13 cellular contexts compared by ENCODE assay signal in the genomic region with DNA sequence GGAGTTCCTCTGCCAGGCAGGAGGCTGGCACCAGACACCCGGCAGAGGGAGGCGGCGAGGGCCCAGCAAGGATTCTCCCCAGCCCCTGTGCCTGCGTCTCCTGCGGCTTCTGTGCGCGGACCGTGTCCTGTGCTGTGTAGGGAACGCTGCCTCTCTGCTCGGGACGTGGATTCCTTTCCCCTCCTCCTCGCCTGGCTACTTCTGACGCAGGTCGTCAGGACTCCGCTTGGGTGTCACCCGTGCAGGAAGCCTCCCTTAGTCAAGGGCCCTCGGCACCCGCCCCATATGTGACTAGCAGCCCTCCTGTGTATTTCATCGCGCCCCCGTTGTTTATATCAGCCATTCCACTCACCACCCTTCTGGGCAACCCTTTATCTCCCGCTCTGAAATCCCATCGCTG. TPM values are rescaled to one million over a fixed set of nuclear protein-coding genes. Genes with fewer than 3 reads are reported as not detected.
DNase-seq lines count a peak whose midpoint lies in the region; ATAC-seq and TF ChIP-seq lines count a peak whose summit lies in the region.
"Not testable (repeated sequence)": the region's sequence is repeated elsewhere in the genome, so short reads cannot be mapped to it uniquely, and the experiment has no call there.
"Had no signal": no experiment of that assay in that cellular context is flagged by ENCODE, and none has a peak within 500 bp of the region (broad histone marks: within the 10 kb centered on the region; RNA-seq: fewer than 3 reads in every experiment).

No MANE protein-coding gene starts in this region.

- H3K4me1 Mint-ChIP-seq in activated T-helper 1 cell treated with anti-CD3 and anti-CD28 coated beads, Interleukin-12 subunit alpha, Interleukin-12 subunit beta, Interleukin-2, Interleukin-4 antibody, amounts not matched to agents 30 ng/mL and 10 ng/mL and 1 ng/mL, durations not matched to agents 14 hours and 24 hours and 36 hours (ENCODE audit: low read depth); chondrocyte (ENCODE audit: low read depth); immature natural killer cell; natural killer cell treated with Interleukin-12 subunit alpha and Interleukin-12 subunit beta and Interleukin-15 and Interleukin-18, amount 100 ng/mL, for 72 hours (ENCODE audit: low read depth in 2 of 2); stimulated activated effector memory CD8-positive, alpha-beta T cell treated with anti-CD3 and anti-CD28 coated beads, Interleukin-12 subunit alpha, Interleukin-12 subunit beta, amount 100 ng/mL, for 72 hours: not testable (repeated sequence)

- H3K36me3 ChIP-seq in Panc1 (ENCODE audit: control insufficient read depth, insufficient read depth, low read length); upper lobe of right lung: not testable (repeated sequence)

- ATAC-seq in Panc1; natural killer cell treated with Interleukin-12 subunit alpha and Interleukin-12 subunit beta and Interleukin-15 and Interleukin-18, amount 100 ng/mL, for 72 hours; stimulated activated effector memory CD8-positive, alpha-beta T cell treated with anti-CD3 and anti-CD28 coated beads, Interleukin-12 subunit alpha, Interleukin-12 subunit beta, amount 100 ng/mL, for 72 hours; upper lobe of right lung: not testable (repeated sequence)

- TSS peak; percentile 61 for BruUV-seq in Panc1 (replicated peaks; lab: Mats Ljungman, UMichigan)

- H3K27me3 ChIP-seq in Panc1 (ENCODE audit: control insufficient read depth, insufficient read depth, low read length); upper lobe of right lung: not testable (repeated sequence)

- CTCF ChIA-PET in Panc1 (lab: Charles Lee) = not testable (repeated sequence)

- not testable (repeated sequence) for H3K27ac Mint-ChIP-seq in activated T-helper 1 cell treated with anti-CD3 and anti-CD28 coated beads, Interleukin-12 subunit alpha, Interleukin-12 subunit beta, Interleukin-2, Interleukin-4 antibody, amounts not matched to agents 30 ng/mL and 10 ng/mL and 1 ng/mL, durations not matched to agents 14 hours and 24 hours and 36 hours; chondrocyte (ENCODE audit: unreplicated experiment); immature natural killer cell; natural killer cell treated with Interleukin-12 subunit alpha and Interleukin-12 subunit beta and Interleukin-15 and Interleukin-18, amount 100 ng/mL, for 72 hours; stimulated activated effector memory CD8-positive, alpha-beta T cell treated with anti-CD3 and anti-CD28 coated beads, Interleukin-12 subunit alpha, Interleukin-12 subunit beta, amount 100 ng/mL, for 72 hours

- H3K27me3 Mint-ChIP-seq in activated T-helper 1 cell treated with anti-CD3 and anti-CD28 coated beads, Interleukin-12 subunit alpha, Interleukin-12 subunit beta, Interleukin-2, Interleukin-4 antibody, amounts not matched to agents 30 ng/mL and 10 ng/mL and 1 ng/mL, durations not matched to agents 14 hours and 24 hours and 36 hours (ENCODE audit: insufficient read depth); chondrocyte (ENCODE audit: low read depth); immature natural killer cell (ENCODE audit: low read depth in 3 of 3); natural killer cell treated with Interleukin-12 subunit alpha and Interleukin-12 subunit beta and Interleukin-15 and Interleukin-18, amount 100 ng/mL, for 72 hours: not testable (repeated sequence)

- not testable (repeated sequence) for DNase-seq in Panc1 (ENCODE audit: low read depth, low spot score); upper lobe of right lung
- DNase-seq in activated T-helper 1 cell treated with anti-CD3 and anti-CD28 coated beads, Interleukin-12 subunit alpha, Interleukin-12 subunit beta, Interleukin-2, Interleukin-4 antibody, amounts not matched to agents 30 ng/mL and 10 ng/mL and 1 ng/mL, durations not matched to agents 14 hours and 24 hours and 36 hours (ENCODE audit: low spot score) = peak; percentile 38
- DNase-seq in chondrocyte (ENCODE audit: low spot score) (peak; percentile 97), immature natural killer cell (peak; percentile 68 to 72 (median 72))
- DNase-seq in natural killer cell treated with Interleukin-12 subunit alpha and Interleukin-12 subunit beta and Interleukin-15 and Interleukin-18, amount 100 ng/mL, for 72 hours (ENCODE audit: low spot score) = peak; percentile 68
- DNase-seq in stimulated activated effector memory CD8-positive, alpha-beta T cell treated with anti-CD3 and anti-CD28 coated beads, Interleukin-12 subunit alpha, Interleukin-12 subunit beta, amount 100 ng/mL, for 72 hours (ENCODE audit: low spot score in 2 of 2) = peak; percentile 64 to 91

- not testable (repeated sequence) for H3K36me3 Mint-ChIP-seq in activated T-helper 1 cell treated with anti-CD3 and anti-CD28 coated beads, Interleukin-12 subunit alpha, Interleukin-12 subunit beta, Interleukin-2, Interleukin-4 antibody, amounts not matched to agents 30 ng/mL and 10 ng/mL and 1 ng/mL, durations not matched to agents 14 hours and 24 hours and 36 hours (ENCODE audit: low read depth); chondrocyte (ENCODE audit: low read depth); immature natural killer cell; natural killer cell treated with Interleukin-12 subunit alpha and Interleukin-12 subunit beta and Interleukin-15 and Interleukin-18, amount 100 ng/mL, for 72 hours; stimulated activated effector memory CD8-positive, alpha-beta T cell treated with anti-CD3 and anti-CD28 coated beads, Interleukin-12 subunit alpha, Interleukin-12 subunit beta, amount 100 ng/mL, for 72 hours

- not testable (repeated sequence) for H3K4me1 ChIP-seq in Panc1 (ENCODE audit: control insufficient read depth, insufficient read depth, low read length); upper lobe of right lung

- not testable (repeated sequence) for H3K4me3 Mint-ChIP-seq in activated T-helper 1 cell treated with anti-CD3 and anti-CD28 coated beads, Interleukin-12 subunit alpha, Interleukin-12 subunit beta, Interleukin-2, Interleukin-4 antibody, amounts not matched to agents 30 ng/mL and 10 ng/mL and 1 ng/mL, durations not matched to agents 14 hours and 24 hours and 36 hours; chondrocyte (ENCODE audit: unreplicated experiment); immature natural killer cell; natural killer cell treated with Interleukin-12 subunit alpha and Interleukin-12 subunit beta and Interleukin-15 and Interleukin-18, amount 100 ng/mL, for 72 hours; stimulated activated effector memory CD8-positive, alpha-beta T cell treated with anti-CD3 and anti-CD28 coated beads, Interleukin-12 subunit alpha, Interleukin-12 subunit beta, amount 100 ng/mL, for 72 hours

- TF ChIP-seq CTCF in Panc1 (IDR thresholded peaks at IDR 0.05); chondrocyte (IDR thresholded peaks at IDR 0.05); upper lobe of right lung (IDR thresholded peaks at IDR 0.05): not testable (repeated sequence)

- not testable (repeated sequence) for H3K9me3 ChIP-seq in Panc1 (ENCODE audit: control insufficient read depth, insufficient read depth, low read depth, low read length); upper lobe of right lung

- not testable (repeated sequence) for H3K27ac ChIP-seq in Panc1 (ENCODE audit: low read length)
- peak overlapping the region; percentile 68 for H3K27ac ChIP-seq in upper lobe of right lung

- in situ Hi-C loops in Panc1 (cut with HindIII; ENCODE audit: low pct_unique_long_range_greater_than_20kb, low sequenced_read_pairs) = not testable (repeated sequence)

- not testable (repeated sequence) for H3K4me3 ChIP-seq in Panc1 (ENCODE audit: low read depth in 2 of 2, low read length in 2 of 2); upper lobe of right lung

- intact Hi-C loops in Panc1 (cut with micrococcal nuclease; ENCODE audit: unreplicated experiment); activated T-helper 1 cell treated with anti-CD3 and anti-CD28 coated beads, Interleukin-12 subunit alpha, Interleukin-12 subunit beta, Interleukin-2, Interleukin-4 antibody, amounts not matched to agents 30 ng/mL and 10 ng/mL and 1 ng/mL, durations not matched to agents 14 hours and 24 hours and 36 hours (cut with micrococcal nuclease); upper lobe of right lung (cut with DNase I): not testable (repeated sequence)

- H3K9me3 Mint-ChIP-seq in activated T-helper 1 cell treated with anti-CD3 and anti-CD28 coated beads, Interleukin-12 subunit alpha, Interleukin-12 subunit beta, Interleukin-2, Interleukin-4 antibody, amounts not matched to agents 30 ng/mL and 10 ng/mL and 1 ng/mL, durations not matched to agents 14 hours and 24 hours and 36 hours; chondrocyte (ENCODE audit: low read depth); immature natural killer cell; natural killer cell treated with Interleukin-12 subunit alpha and Interleukin-12 subunit beta and Interleukin-15 and Interleukin-18, amount 100 ng/mL, for 72 hours; stimulated activated effector memory CD8-positive, alpha-beta T cell treated with anti-CD3 and anti-CD28 coated beads, Interleukin-12 subunit alpha, Interleukin-12 subunit beta, amount 100 ng/mL, for 72 hours: not testable (repeated sequence)

- POLR2A ChIA-PET in Panc1 (lab: Charles Lee) = not testable (repeated sequence)

RNA-seq across cellular contexts. Expression of a gene that starts 12.7 kb away (rescaled TPM):
- total RNA-seq in Panc1 (2021; ENCODE audit: unreplicated experiment) (4,481 TPM), chondrocyte (2,934 to 3,390 TPM (median 3,124 TPM) in 3 replicates), upper lobe of right lung (7,693 TPM)
- polyA plus RNA-seq in Panc1 (2012; ENCODE audit: insufficient read length) = not detected
- 5,029 and 6,685 TPM in 2 replicates for total RNA-seq in activated T-helper 1 cell treated with anti-CD3 and anti-CD28 coated beads, Interleukin-12 subunit alpha, Interleukin-12 subunit beta, Interleukin-2, Interleukin-4 antibody, amounts not matched to agents 30 ng/mL and 10 ng/mL and 1 ng/mL, durations not matched to agents 14 hours and 24 hours and 36 hours
- polyA plus RNA-seq in immature natural killer cell = not detected
- total RNA-seq in natural killer cell treated with Interleukin-12 subunit alpha and Interleukin-12 subunit beta and Interleukin-15 and Interleukin-18, amount 100 ng/mL, for 72 hours = 1,000 to 10,000 TPM; 3,257 to 3,900 TPM
- total RNA-seq: IMR-90, NCI-H460, PC-3 had no signal
- polyA plus RNA-seq: BJ; CD4-positive, CD25-positive, alpha-beta regulatory T cell; IMR-90 had no signal

RNA-seq across cellular contexts. Expression of a gene that starts 18.0 kb away (rescaled TPM):
- not detected for total RNA-seq in Panc1 (2021; ENCODE audit: unreplicated experiment)
- polyA plus RNA-seq in Panc1 (2012; ENCODE audit: insufficient read length) = 0.70 TPM
- 0.32 and 0.47 TPM in 2 replicates for total RNA-seq in activated T-helper 1 cell treated with anti-CD3 and anti-CD28 coated beads, Interleukin-12 subunit alpha, Interleukin-12 subunit beta, Interleukin-2, Interleukin-4 antibody, amounts not matched to agents 30 ng/mL and 10 ng/mL and 1 ng/mL, durations not matched to agents 14 hours and 24 hours and 36 hours
- not detected in 3 replicates for total RNA-seq in chondrocyte
- 1 to 10 TPM in 1 of 3 donors, not detected in 2; 1.2 TPM for polyA plus RNA-seq in immature natural killer cell
- not detected for total RNA-seq in natural killer cell treated with Interleukin-12 subunit alpha and Interleukin-12 subunit beta and Interleukin-15 and Interleukin-18, amount 100 ng/mL, for 72 hours
- total RNA-seq in upper lobe of right lung = not detected
- total RNA-seq: CD4-positive, CD25-positive, alpha-beta regulatory T cell; GM12878; IMR-90; NCI-H460; PC-3 had no signal
- polyA plus RNA-seq: BJ; CD4-positive, CD25-positive, alpha-beta regulatory T cell; IMR-90 had no signal

RNA-seq across cellular contexts. Expression of a gene that starts 34.8 kb away (rescaled TPM):
- 3.5 TPM for total RNA-seq in Panc1 (2021; ENCODE audit: unreplicated experiment)
- polyA plus RNA-seq in Panc1 (2012; ENCODE audit: insufficient read length) = 0.84 TPM
- 18.2 and 19.1 TPM in 2 replicates for total RNA-seq in activated T-helper 1 cell treated with anti-CD3 and anti-CD28 coated beads, Interleukin-12 subunit alpha, Interleukin-12 subunit beta, Interleukin-2, Interleukin-4 antibody, amounts not matched to agents 30 ng/mL and 10 ng/mL and 1 ng/mL, durations not matched to agents 14 hours and 24 hours and 36 hours
- 12.0 to 18.3 TPM (median 16.4 TPM) in 3 replicates for total RNA-seq in chondrocyte
- polyA plus RNA-seq in immature natural killer cell = 1 to 10 TPM; 2.5 to 7.9 (median 3.5) TPM
- 10 to 100 TPM; 18.2 to 31.5 TPM for total RNA-seq in natural killer cell treated with Interleukin-12 subunit alpha and Interleukin-12 subunit beta and Interleukin-15 and Interleukin-18, amount 100 ng/mL, for 72 hours
- 14.2 TPM for total RNA-seq in upper lobe of right lung
- total RNA-seq: PC-3 had no signal
